Comparison of ENCODE assay signal across 8 cellular contexts in genomic region chr12:131761638-131762037, GRCh38.
"Had no signal": no experiment of that assay in that cellular context is flagged by ENCODE, and none has a peak within 500 bp of the region (broad histone marks: within the 10 kb centered on the region; RNA-seq: fewer than 3 reads in every experiment).

No MANE protein-coding gene starts in this region.

- H3K4me2 ChIP-seq: GM23338 had no signal

- H3K27me3 Mint-ChIP-seq: IgD-negative memory B cell had no signal

- H2AFZ ChIP-seq: GM23338 had no signal

- DNase-seq: H9, HCEC 1CT, KG1 had no signal

- H3K4me3 Mint-ChIP-seq: GM23338, H9, IgD-negative memory B cell had no signal

- FAIRE-seq: H1, H54, HTR-8/SVneo had no signal

- H3K4me3 ChIP-seq: GM23338 had no signal

- H3K4me1 Mint-ChIP-seq: GM23338, H9 had no signal

- ATAC-seq: GM23338 had no signal

- H3K27ac Mint-ChIP-seq: GM23338, IgD-negative memory B cell had no signal
